1 cellular context compared by ENCODE assay signal in the genomic region with DNA sequence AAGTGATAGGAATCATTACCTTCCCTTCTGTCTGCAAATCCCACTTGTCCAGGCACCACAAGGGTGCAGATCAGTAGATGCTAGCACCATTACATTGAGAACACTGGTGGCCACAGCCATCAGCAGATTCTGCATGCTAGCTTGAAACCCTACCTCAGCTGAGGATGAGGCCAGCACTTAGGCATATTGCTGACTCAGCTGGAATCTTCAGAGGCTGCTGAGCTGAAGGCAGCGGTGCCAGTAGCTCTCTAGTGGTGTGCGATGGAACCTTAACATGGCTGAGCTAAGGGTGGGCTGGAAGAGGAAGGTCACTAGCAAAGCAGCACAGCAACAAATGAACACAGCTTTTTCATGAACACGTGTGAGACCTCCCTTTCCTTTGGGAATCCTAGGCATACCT.
A peak's percentile ranks its signal among the peaks of the same experiment; 100 is the strongest.
TF ChIP-seq lines count a peak whose summit lies in the region.

No MANE protein-coding gene starts in this region.

TF ChIP-seq in K562, 482 proteins besides CTCF, POLR2A, EP300 and RAD21:
- TF ChIP-seq, protein P1, sequence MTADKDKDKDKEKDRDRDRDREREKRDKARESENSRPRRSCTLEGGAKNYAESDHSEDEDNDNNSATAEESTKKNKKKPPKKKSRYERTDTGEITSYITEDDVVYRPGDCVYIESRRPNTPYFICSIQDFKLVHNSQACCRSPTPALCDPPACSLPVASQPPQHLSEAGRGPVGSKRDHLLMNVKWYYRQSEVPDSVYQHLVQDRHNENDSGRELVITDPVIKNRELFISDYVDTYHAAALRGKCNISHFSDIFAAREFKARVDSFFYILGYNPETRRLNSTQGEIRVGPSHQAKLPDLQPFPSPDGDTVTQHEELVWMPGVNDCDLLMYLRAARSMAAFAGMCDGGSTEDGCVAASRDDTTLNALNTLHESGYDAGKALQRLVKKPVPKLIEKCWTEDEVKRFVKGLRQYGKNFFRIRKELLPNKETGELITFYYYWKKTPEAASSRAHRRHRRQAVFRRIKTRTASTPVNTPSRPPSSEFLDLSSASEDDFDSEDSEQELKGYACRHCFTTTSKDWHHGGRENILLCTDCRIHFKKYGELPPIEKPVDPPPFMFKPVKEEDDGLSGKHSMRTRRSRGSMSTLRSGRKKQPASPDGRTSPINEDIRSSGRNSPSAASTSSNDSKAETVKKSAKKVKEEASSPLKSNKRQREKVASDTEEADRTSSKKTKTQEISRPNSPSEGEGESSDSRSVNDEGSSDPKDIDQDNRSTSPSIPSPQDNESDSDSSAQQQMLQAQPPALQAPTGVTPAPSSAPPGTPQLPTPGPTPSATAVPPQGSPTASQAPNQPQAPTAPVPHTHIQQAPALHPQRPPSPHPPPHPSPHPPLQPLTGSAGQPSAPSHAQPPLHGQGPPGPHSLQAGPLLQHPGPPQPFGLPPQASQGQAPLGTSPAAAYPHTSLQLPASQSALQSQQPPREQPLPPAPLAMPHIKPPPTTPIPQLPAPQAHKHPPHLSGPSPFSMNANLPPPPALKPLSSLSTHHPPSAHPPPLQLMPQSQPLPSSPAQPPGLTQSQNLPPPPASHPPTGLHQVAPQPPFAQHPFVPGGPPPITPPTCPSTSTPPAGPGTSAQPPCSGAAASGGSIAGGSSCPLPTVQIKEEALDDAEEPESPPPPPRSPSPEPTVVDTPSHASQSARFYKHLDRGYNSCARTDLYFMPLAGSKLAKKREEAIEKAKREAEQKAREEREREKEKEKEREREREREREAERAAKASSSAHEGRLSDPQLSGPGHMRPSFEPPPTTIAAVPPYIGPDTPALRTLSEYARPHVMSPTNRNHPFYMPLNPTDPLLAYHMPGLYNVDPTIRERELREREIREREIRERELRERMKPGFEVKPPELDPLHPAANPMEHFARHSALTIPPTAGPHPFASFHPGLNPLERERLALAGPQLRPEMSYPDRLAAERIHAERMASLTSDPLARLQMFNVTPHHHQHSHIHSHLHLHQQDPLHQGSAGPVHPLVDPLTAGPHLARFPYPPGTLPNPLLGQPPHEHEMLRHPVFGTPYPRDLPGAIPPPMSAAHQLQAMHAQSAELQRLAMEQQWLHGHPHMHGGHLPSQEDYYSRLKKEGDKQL (CRISPR knock-in tag; IDR thresholded peaks at IDR 0.05; ENCODE audit: borderline replicate concordance) = no peak
- no peak for TF ChIP-seq GTF2E2 (tag; IDR thresholded peaks at IDR 0.05)
- no peak for TF ChIP-seq RCOR1 (IDR thresholded peaks at IDR 0.05; ENCODE audit: borderline replicate concordance in 1 of 2, low read depth in 2 of 2, low read length in 2 of 2)
- no peak for TF ChIP-seq CEBPB (tag; IDR thresholded peaks at IDR 0.05)
- TF ChIP-seq PML (IDR thresholded peaks at IDR 0.05; ENCODE audit: low read length) = no peak
- TF ChIP-seq MAFG (tag; conservative IDR thresholded peaks at IDR 0.05) = peak; percentile 86
- TF ChIP-seq SMARCE1 (IDR thresholded peaks at IDR 0.05) = no peak
- no peak for TF ChIP-seq OTX1 (CRISPR knock-in tag; IDR thresholded peaks at IDR 0.05)
- peak; percentile 94 for TF ChIP-seq MAFF (IDR thresholded peaks at IDR 0.05; ENCODE audit: low read length)
- TF ChIP-seq, protein P2, sequence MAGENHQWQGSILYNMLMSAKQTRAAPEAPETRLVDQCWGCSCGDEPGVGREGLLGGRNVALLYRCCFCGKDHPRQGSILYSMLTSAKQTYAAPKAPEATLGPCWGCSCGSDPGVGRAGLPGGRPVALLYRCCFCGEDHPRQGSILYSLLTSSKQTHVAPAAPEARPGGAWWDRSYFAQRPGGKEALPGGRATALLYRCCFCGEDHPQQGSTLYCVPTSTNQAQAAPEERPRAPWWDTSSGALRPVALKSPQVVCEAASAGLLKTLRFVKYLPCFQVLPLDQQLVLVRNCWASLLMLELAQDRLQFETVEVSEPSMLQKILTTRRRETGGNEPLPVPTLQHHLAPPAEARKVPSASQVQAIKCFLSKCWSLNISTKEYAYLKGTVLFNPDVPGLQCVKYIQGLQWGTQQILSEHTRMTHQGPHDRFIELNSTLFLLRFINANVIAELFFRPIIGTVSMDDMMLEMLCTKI (IDR thresholded peaks at IDR 0.05; ENCODE audit: partially characterized antibody) = no peak
- no peak for TF ChIP-seq RHOXF2B (CRISPR knock-in tag; conservative IDR thresholded peaks at IDR 0.05)
- no peak for TF ChIP-seq SMARCA5 (IDR thresholded peaks at IDR 0.05)
- TF ChIP-seq, protein P3, sequence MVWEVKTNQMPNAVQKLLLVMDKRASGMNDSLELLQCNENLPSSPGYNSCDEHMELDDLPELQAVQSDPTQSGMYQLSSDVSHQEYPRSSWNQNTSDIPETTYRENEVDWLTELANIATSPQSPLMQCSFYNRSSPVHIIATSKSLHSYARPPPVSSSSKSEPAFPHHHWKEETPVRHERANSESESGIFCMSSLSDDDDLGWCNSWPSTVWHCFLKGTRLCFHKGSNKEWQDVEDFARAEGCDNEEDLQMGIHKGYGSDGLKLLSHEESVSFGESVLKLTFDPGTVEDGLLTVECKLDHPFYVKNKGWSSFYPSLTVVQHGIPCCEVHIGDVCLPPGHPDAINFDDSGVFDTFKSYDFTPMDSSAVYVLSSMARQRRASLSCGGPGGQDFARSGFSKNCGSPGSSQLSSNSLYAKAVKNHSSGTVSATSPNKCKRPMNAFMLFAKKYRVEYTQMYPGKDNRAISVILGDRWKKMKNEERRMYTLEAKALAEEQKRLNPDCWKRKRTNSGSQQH (CRISPR knock-in tag; IDR thresholded peaks at IDR 0.05) = no peak
- no peak for TF ChIP-seq MYNN (IDR thresholded peaks at IDR 0.05)
- TF ChIP-seq MYNN (CRISPR knock-in tag; IDR thresholded peaks at IDR 0.05) = no peak
- no peak for TF ChIP-seq RBFOX2 (IDR thresholded peaks at IDR 0.05; ENCODE audit: low read depth, low read length)
- no peak for TF ChIP-seq CCAR2 (IDR thresholded peaks at IDR 0.05; ENCODE audit: low read depth, low read length)
- TF ChIP-seq EHMT2 (IDR thresholded peaks at IDR 0.05) = no peak
- no peak for TF ChIP-seq ELF2 (CRISPR knock-in tag; IDR thresholded peaks at IDR 0.05)
- TF ChIP-seq ZNF561 (CRISPR knock-in tag; conservative IDR thresholded peaks at IDR 0.05) = no peak
- no peak for TF ChIP-seq TRIM24 (IDR thresholded peaks at IDR 0.05)
- no peak for TF ChIP-seq KDM4B (IDR thresholded peaks at IDR 0.05; ENCODE audit: borderline replicate concordance in 2 of 2, low read depth in 1 of 2)
- TF ChIP-seq, protein P4, sequence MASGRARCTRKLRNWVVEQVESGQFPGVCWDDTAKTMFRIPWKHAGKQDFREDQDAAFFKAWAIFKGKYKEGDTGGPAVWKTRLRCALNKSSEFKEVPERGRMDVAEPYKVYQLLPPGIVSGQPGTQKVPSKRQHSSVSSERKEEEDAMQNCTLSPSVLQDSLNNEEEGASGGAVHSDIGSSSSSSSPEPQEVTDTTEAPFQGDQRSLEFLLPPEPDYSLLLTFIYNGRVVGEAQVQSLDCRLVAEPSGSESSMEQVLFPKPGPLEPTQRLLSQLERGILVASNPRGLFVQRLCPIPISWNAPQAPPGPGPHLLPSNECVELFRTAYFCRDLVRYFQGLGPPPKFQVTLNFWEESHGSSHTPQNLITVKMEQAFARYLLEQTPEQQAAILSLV (tag; IDR thresholded peaks at IDR 0.05) = no peak
- TF ChIP-seq, protein P5, sequence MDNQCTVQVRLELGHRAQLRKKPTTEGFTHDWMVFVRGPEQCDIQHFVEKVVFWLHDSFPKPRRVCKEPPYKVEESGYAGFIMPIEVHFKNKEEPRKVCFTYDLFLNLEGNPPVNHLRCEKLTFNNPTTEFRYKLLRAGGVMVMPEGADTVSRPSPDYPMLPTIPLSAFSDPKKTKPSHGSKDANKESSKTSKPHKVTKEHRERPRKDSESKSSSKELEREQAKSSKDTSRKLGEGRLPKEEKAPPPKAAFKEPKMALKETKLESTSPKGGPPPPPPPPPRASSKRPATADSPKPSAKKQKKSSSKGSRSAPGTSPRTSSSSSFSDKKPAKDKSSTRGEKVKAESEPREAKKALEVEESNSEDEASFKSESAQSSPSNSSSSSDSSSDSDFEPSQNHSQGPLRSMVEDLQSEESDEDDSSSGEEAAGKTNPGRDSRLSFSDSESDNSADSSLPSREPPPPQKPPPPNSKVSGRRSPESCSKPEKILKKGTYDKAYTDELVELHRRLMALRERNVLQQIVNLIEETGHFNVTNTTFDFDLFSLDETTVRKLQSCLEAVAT (IDR thresholded peaks at IDR 0.05) = no peak
- no peak for TF ChIP-seq ZNF23 (CRISPR knock-in tag; IDR thresholded peaks at IDR 0.05)
- TF ChIP-seq, protein P6, sequence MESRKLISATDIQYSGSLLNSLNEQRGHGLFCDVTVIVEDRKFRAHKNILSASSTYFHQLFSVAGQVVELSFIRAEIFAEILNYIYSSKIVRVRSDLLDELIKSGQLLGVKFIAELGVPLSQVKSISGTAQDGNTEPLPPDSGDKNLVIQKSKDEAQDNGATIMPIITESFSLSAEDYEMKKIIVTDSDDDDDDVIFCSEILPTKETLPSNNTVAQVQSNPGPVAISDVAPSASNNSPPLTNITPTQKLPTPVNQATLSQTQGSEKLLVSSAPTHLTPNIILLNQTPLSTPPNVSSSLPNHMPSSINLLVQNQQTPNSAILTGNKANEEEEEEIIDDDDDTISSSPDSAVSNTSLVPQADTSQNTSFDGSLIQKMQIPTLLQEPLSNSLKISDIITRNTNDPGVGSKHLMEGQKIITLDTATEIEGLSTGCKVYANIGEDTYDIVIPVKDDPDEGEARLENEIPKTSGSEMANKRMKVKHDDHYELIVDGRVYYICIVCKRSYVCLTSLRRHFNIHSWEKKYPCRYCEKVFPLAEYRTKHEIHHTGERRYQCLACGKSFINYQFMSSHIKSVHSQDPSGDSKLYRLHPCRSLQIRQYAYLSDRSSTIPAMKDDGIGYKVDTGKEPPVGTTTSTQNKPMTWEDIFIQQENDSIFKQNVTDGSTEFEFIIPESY (CRISPR knock-in tag; IDR thresholded peaks at IDR 0.05) = no peak
- TF ChIP-seq ELF1 (tag; IDR thresholded peaks at IDR 0.05) = no peak
- TF ChIP-seq ETV1 (tag; conservative IDR thresholded peaks at IDR 0.05; ENCODE audit: low read depth) = no peak
- peak; percentile 96 for TF ChIP-seq MAFK (IDR thresholded peaks at IDR 0.05; ENCODE audit: low read length)
- peak; percentile 89 for TF ChIP-seq C11orf30 (IDR thresholded peaks at IDR 0.05; ENCODE audit: low read depth)
- no peak for TF ChIP-seq ZNF431 (CRISPR knock-in tag; IDR thresholded peaks at IDR 0.05)
- no peak for TF ChIP-seq CBFA2T2 (conservative IDR thresholded peaks at IDR 0.05)
- no peak for TF ChIP-seq ZNF165 (CRISPR knock-in tag; IDR thresholded peaks at IDR 0.05; ENCODE audit: borderline replicate concordance)
- TF ChIP-seq CBX3 (IDR thresholded peaks at IDR 0.05; ENCODE audit: borderline replicate concordance in 1 of 2, low read length in 2 of 2) = no peak
- TF ChIP-seq HNRNPUL1 (IDR thresholded peaks at IDR 0.05; ENCODE audit: low read length) = no peak
- no peak for TF ChIP-seq CBFB (CRISPR knock-in tag; IDR thresholded peaks at IDR 0.05)
- peak; percentile 92 for TF ChIP-seq ZNF316 (IDR thresholded peaks at IDR 0.05)
TF ChIP-seq in K562: peak in this region for 5.
